Comparison of ENCODE assay signal across 8 cellular contexts in the genomic region with DNA sequence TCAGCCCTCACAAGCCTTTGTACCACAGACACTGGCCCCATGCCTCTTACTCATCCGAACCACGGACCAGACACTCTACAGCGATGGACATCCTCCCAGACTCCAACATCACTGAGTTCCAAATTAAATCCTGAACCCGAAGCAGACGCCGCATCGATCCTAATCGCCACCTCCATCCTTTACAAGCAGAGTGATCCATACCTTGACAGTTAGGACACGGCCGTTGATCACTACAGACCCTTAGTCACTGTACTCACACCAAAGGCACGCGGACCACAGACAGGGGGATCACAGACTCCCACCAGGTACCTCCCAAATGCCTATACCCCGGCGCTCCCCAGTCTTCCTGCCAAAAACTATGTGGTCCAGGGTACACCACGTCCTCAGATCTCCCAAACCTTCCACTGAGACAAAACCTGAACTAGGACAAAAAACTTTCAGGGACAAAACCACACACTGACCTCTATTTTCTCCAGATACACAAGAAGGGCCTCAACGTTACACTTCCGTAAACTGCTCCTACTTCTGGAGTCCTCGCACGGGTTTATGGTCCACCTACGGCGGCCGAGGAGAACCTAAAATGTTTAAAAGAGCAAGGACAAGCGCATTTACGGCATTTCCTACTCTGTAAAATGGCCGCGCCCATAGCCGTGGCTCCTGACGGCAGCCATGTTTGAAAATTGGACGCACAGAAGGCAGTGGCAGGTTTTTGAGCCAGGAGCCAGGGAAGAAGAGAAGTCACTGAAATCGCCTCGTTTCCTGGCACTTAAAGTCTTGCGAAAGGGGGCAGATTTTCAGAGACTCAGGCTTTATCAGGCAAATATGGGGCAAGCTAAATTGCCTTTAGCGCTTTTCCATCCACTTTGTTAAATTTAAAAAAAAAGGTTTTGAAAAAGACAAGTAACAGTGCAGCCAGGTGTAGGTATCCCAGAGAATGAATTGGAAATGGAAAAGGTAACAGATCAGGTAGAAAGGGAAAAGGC. TPM values are rescaled to one million over a fixed set of nuclear protein-coding genes. Genes with fewer than 3 reads are reported as not detected.
DNase-seq lines count a peak whose midpoint lies in the region; ATAC-seq and TF ChIP-seq lines count a peak whose summit lies in the region.

A gene (minus strand): TSS at position 532 of the 983 bp plus-strand sequence. CDS start 12,480 bp downstream, outside the sequence.

- H3K27ac Mint-ChIP-seq in nephron: peak within 1 kb of the TSS; percentile 48 to 88 (median 84)

- H3K4me1 Mint-ChIP-seq in nephron: peaks cover 7% of the 10 kb centered on the region

- peaks cover 13% of the 10 kb centered on the region for H3K9me3 ChIP-seq in RWPE2 (ENCODE audit: severe bottlenecking)

- H3K36me3 ChIP-seq in RWPE2 (ENCODE audit: low read depth): peaks cover 1% of the 10 kb centered on the region; the same call in 1 of the 2 replicates

- H3K27ac ChIP-seq in RWPE2 (ENCODE audit: poor library complexity, severe bottlenecking): no peak within 1 kb of the TSS

- peak within 1 kb of the TSS; percentile 95 to 96 (median 95) for H3K4me3 Mint-ChIP-seq in nephron

- DNase-seq in CMK (ENCODE audit: low read depth) (peak; percentile 95), RWPE2 (ENCODE audit: low spot score) (peak; percentile 87), fibroblast of the aortic adventitia (ENCODE audit: low read depth) (peak; percentile 96)
- DNase-seq in activated effector memory CD4-positive, alpha-beta T cell treated with anti-CD3 and anti-CD28 coated beads, Interleukin-2, amount 50 U/mL, for 16 hours: peak; percentile 96
- peak; percentile 84 for DNase-seq in stimulated activated naive CD8-positive, alpha-beta T cell treated with anti-CD3 and anti-CD28 coated beads, Interleukin-15, Interleukin-2, amounts not matched to agents 100 U/mL and 50 U/mL, for 24 hours

- no peak for TF ChIP-seq EP300 in Ishikawa (IDR thresholded peaks at IDR 0.05; ENCODE audit: borderline replicate concordance)

- peaks cover 65% of the 10 kb centered on the region for H3K9me3 Mint-ChIP-seq in nephron

- no peaks in the 10 kb centered on the region for H3K27me3 Mint-ChIP-seq in nephron (ENCODE audit: low read depth)

- H3K4me1 ChIP-seq in RWPE2 (ENCODE audit: insufficient read depth, poor library complexity, severe bottlenecking): no peaks in the 10 kb centered on the region

- TF ChIP-seq CTCF in RWPE2 (IDR thresholded peaks at IDR 0.05; ENCODE audit: poor library complexity, severe bottlenecking) (no peak), fibroblast of the aortic adventitia (IDR thresholded peaks at IDR 0.05; ENCODE audit: insufficient read depth, low read length) (no peak), nephron (IDR thresholded peaks at IDR 0.05; ENCODE audit: unreplicated experiment in 3 of 3) (no peak)

- ATAC-seq in GM21381 (IDR thresholded peaks at IDR 0.05; ENCODE audit: unreplicated experiment) (peak; percentile 90), RWPE2 (ENCODE audit: low read depth) (peak; percentile 97)
- peak; percentile 98 for ATAC-seq in stimulated activated naive CD8-positive, alpha-beta T cell treated with anti-CD3 and anti-CD28 coated beads, Interleukin-15, Interleukin-2, amounts not matched to agents 100 U/mL and 50 U/mL, for 24 hours

- H3K36me3 Mint-ChIP-seq in nephron (ENCODE audit: low read depth): peaks cover 74% of the 10 kb centered on the region

- no peak for TF ChIP-seq RAD21 in Ishikawa (IDR thresholded peaks at IDR 0.05; ENCODE audit: low read depth)

- H3K4me3 ChIP-seq in RWPE2 (ENCODE audit: severe bottlenecking) (peak within 1 kb of the TSS; percentile 68), fibroblast of the aortic adventitia (ENCODE audit: low read depth, low read length) (peak within 1 kb of the TSS; percentile 99)

- H3K27me3 ChIP-seq in RWPE2 (ENCODE audit: insufficient read depth, poor library complexity, severe bottlenecking): no peaks in the 10 kb centered on the region

TF ChIP-seq in Ishikawa, 13 proteins besides CTCF, POLR2A, EP300 and RAD21:
- TF ChIP-seq TAF1 (IDR thresholded peaks at IDR 0.05; ENCODE audit: low read depth) (no peak; the same call in 1 of the 2 replicates), ZBTB7A (IDR thresholded peaks at IDR 0.05; ENCODE audit: low read depth) (no peak), CREB1 (IDR thresholded peaks at IDR 0.05; ENCODE audit: low read depth) (peak; percentile 46; the same call in 1 of the 2 replicates), CEBPB (IDR thresholded peaks at IDR 0.05) (0 out of 2 replicates have a peak, but pooled peaks have one; percentile 22), TCF12 (IDR thresholded peaks at IDR 0.05; ENCODE audit: low read depth) (peak; percentile 72), YY1 (IDR thresholded peaks at IDR 0.05; ENCODE audit: low read depth) (peak; percentile 100), FOXM1 (IDR thresholded peaks at IDR 0.05; ENCODE audit: borderline replicate concordance, low read depth) (no peak), TEAD4 (IDR thresholded peaks at IDR 0.05) (peak; percentile 54), EGR1 (IDR thresholded peaks at IDR 0.05) (peak; percentile 99), NFIC (IDR thresholded peaks at IDR 0.05) (no peak)
- TF ChIP-seq, protein P1, sequence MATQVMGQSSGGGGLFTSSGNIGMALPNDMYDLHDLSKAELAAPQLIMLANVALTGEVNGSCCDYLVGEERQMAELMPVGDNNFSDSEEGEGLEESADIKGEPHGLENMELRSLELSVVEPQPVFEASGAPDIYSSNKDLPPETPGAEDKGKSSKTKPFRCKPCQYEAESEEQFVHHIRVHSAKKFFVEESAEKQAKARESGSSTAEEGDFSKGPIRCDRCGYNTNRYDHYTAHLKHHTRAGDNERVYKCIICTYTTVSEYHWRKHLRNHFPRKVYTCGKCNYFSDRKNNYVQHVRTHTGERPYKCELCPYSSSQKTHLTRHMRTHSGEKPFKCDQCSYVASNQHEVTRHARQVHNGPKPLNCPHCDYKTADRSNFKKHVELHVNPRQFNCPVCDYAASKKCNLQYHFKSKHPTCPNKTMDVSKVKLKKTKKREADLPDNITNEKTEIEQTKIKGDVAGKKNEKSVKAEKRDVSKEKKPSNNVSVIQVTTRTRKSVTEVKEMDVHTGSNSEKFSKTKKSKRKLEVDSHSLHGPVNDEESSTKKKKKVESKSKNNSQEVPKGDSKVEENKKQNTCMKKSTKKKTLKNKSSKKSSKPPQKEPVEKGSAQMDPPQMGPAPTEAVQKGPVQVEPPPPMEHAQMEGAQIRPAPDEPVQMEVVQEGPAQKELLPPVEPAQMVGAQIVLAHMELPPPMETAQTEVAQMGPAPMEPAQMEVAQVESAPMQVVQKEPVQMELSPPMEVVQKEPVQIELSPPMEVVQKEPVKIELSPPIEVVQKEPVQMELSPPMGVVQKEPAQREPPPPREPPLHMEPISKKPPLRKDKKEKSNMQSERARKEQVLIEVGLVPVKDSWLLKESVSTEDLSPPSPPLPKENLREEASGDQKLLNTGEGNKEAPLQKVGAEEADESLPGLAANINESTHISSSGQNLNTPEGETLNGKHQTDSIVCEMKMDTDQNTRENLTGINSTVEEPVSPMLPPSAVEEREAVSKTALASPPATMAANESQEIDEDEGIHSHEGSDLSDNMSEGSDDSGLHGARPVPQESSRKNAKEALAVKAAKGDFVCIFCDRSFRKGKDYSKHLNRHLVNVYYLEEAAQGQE (IDR thresholded peaks at IDR 0.05; ENCODE audit: low read depth): no peak
- TF ChIP-seq, protein P2, sequence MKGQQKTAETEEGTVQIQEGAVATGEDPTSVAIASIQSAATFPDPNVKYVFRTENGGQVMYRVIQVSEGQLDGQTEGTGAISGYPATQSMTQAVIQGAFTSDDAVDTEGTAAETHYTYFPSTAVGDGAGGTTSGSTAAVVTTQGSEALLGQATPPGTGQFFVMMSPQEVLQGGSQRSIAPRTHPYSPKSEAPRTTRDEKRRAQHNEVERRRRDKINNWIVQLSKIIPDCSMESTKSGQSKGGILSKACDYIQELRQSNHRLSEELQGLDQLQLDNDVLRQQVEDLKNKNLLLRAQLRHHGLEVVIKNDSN (IDR thresholded peaks at IDR 0.05): peak; percentile 46
- TF ChIP-seq, protein P3, sequence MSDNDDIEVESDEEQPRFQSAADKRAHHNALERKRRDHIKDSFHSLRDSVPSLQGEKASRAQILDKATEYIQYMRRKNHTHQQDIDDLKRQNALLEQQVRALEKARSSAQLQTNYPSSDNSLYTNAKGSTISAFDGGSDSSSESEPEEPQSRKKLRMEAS (IDR thresholded peaks at IDR 0.05): peak; percentile 47; the same call in 1 of the 2 replicates

RNA-seq across cellular contexts. Expression of the gene that starts here (rescaled TPM):
- 9.1 and 14.6 TPM in 2 replicates for total RNA-seq in fibroblast of the aortic adventitia (ENCODE audit: low replicate concordance)
